In the genomic region with DNA sequence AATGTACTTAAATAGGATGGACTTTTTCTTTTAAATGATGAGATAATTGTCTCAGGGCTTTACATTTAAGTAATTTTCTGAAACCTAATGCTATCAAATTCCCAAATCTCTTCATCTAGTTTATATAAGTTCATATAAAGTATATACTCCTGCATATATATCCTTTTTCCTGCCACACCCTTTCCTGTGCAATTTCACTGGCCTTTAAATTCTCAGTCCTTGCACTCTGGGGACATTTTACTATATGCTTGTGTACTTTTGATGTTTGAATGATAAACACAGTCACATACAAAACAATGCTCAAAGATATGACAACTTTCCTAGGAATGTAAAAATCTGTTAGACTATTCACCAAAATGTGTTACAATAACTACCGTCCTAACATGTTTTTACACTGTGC, we compare ENCODE assay signal across 9 cellular contexts.
"Had no signal": no experiment of that assay in that cellular context is flagged by ENCODE, and none has a peak within 500 bp of the region (broad histone marks: within the 10 kb centered on the region; RNA-seq: fewer than 3 reads in every experiment).

No MANE protein-coding gene starts in this region.

- H3K27me3 Mint-ChIP-seq: IgD-negative memory B cell had no signal

- H3K9me3 Mint-ChIP-seq: H9, IgD-negative memory B cell had no signal

- ATAC-seq: HepG2 had no signal

- H3K4me3 Mint-ChIP-seq: H9, HFFc6, IgD-negative memory B cell had no signal

- H3K4me1 Mint-ChIP-seq: H9, IgD-negative memory B cell had no signal

- DNase-seq: GOT3, H9, HCEC 1CT, HFFc6, KBM-7 had no signal

- H3K27ac Mint-ChIP-seq: H9, HFFc6, IgD-negative memory B cell had no signal

- FAIRE-seq: H54, HepG2 had no signal

- H3K27ac ChIP-seq: HL-60 had no signal

- H3K36me3 Mint-ChIP-seq: IgD-negative memory B cell had no signal
